In genomic region chrX:48574270-48575266, GRCh38 we compare ENCODE assay signal across 8 cellular contexts. TPM values are rescaled to one million over a fixed set of nuclear protein-coding genes. Genes with fewer than 3 reads are reported as not detected.
DNase-seq lines count a peak whose midpoint lies in the region; ATAC-seq and FAIRE-seq lines count a peak whose summit lies in the region.

RBM3 (plus strand) TSS chrX:48574484; CDS start chrX:48575181, 697 bp downstream.

- H3K36me3 ChIP-seq in effector memory CD4-positive, alpha-beta T cell (ENCODE audit: control insufficient read depth, insufficient read depth, low read length) = peaks cover 22% of the 10 kb centered on the region

- peak; percentile 79 for ATAC-seq in GM21360 (IDR thresholded peaks at IDR 0.05; ENCODE audit: unreplicated experiment)
- ATAC-seq in memory B cell (ENCODE audit: low read depth) = peak; percentile 88

- H3K4me3 ChIP-seq in effector memory CD4-positive, alpha-beta T cell (ENCODE audit: insufficient read depth, low read depth, low read length, poor library complexity, severe bottlenecking) = peak within 1 kb of the TSS; percentile 91

- no peaks in the 10 kb centered on the region for H3K9me3 Mint-ChIP-seq in memory B cell

- no peaks in the 10 kb centered on the region for H3K27me3 Mint-ChIP-seq in memory B cell

- DNase-seq in Caki2 (ENCODE audit: low read depth) (peak; percentile 90), HTR-8/SVneo (ENCODE audit: insufficient read length, low spot score) (peak; percentile 83), NOMO-1 treated with DMSO at 0.1 percent for 48 hours (lab: John Stamatoyannopoulos, UW; ENCODE audit: unreplicated experiment) (peak; percentile 90), memory B cell (ENCODE audit: low spot score in 2 of 2) (peak; percentile 71 to 87)
- peak; percentile 75 to 89 for DNase-seq in activated CD8-positive, alpha-beta memory T cell treated with anti-CD3 and anti-CD28 coated beads for 4 hours (ENCODE audit: low read depth in 2 of 2)
- peak; percentile 86 to 89 (median 88) for DNase-seq in effector memory CD4-positive, alpha-beta T cell
- peak; percentile 82 for DNase-seq in stimulated activated CD8-positive, alpha-beta memory T cell treated with anti-CD3 and anti-CD28 coated beads, Interleukin-12 subunit alpha, Interleukin-12 subunit beta, amount 100 ng/mL, for 1 hour (ENCODE audit: low read depth)

- peaks cover 15% of the 10 kb centered on the region for H3K4me1 ChIP-seq in effector memory CD4-positive, alpha-beta T cell (ENCODE audit: control insufficient read depth, insufficient read depth, low read length, poor library complexity, severe bottlenecking)

- FAIRE-seq in HTR-8/SVneo (lab: Jason Lieb, UNC) = peak; percentile 20

- H3K4me1 Mint-ChIP-seq in memory B cell = peaks cover 17% of the 10 kb centered on the region

- no peaks in the 10 kb centered on the region for H3K27me3 ChIP-seq in effector memory CD4-positive, alpha-beta T cell (replicated peaks; ENCODE audit: control insufficient read depth, insufficient read depth, low read length, poor library complexity, severe bottlenecking)

- peak within 1 kb of the TSS; percentile 99 for H3K27ac Mint-ChIP-seq in memory B cell

- peak within 1 kb of the TSS; percentile 96 for H3K4me3 Mint-ChIP-seq in memory B cell

- no peaks in the 10 kb centered on the region for H3K9me3 ChIP-seq in effector memory CD4-positive, alpha-beta T cell (ENCODE audit: control insufficient read depth, low read length)

- peaks cover 19% of the 10 kb centered on the region for H3K36me3 Mint-ChIP-seq in memory B cell

- in situ Hi-C loops in Caki2 (cut with HindIII; ENCODE audit: low pct_unique_long_range_greater_than_20kb, low sequenced_read_pairs) = no loop called here

- H3K27ac ChIP-seq in effector memory CD4-positive, alpha-beta T cell (ENCODE audit: insufficient read depth, low read length, poor library complexity, severe bottlenecking) = peak within 1 kb of the TSS; percentile 99

RNA-seq across cellular contexts. Expression of gene RBM3, which starts in this region (rescaled TPM):
- total RNA-seq in Caki2 (2014; rRNA removed; shearing (Covaris generic); ENCODE audit: low replicate concordance) = 143 and 168 TPM in 2 replicates

Comparison
In these comparisons a context has a peak if more than half of its experiments do, and no peak if none do; other contexts are left out.
1. Peak in every context shown above with its lines: DNase-seq, ATAC-seq, H3K4me3 ChIP-seq and H3K27ac ChIP-seq.